Comparison of ENCODE assay signal across 11 cellular contexts in the genomic region with DNA sequence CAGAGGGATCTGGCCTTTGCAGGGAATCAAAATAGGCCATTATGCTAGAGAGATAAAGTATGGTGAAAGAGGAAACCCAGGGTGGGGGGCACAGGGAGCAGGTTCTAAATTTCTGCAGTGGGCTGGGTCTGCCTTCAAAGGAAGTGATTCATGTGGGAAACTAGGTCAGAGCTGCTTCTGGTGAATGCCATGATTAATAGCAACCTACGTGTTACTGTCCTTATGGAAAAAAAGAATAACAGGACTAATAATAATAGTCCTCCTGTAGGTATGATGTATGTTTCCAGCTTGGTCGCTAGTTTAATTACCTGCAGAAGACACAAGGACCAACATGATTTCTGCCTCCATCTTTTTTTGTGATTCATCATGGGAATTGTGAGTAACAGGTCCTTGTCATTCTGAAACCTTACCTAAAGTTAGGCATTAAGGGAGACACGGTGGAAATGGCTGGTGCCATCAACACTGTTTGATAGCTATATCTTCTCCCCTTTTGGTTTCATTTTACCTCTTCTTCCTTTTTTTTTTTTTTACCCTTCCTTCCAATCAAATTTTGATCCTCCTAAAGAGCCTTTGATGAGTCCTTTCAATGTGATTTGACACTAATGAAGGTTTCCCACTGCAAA.
DNase-seq lines count a peak whose midpoint lies in the region; ATAC-seq and TF ChIP-seq lines count a peak whose summit lies in the region.
"Had no signal": no experiment of that assay in that cellular context is flagged by ENCODE, and none has a peak within 500 bp of the region (broad histone marks: within the 10 kb centered on the region; RNA-seq: fewer than 3 reads in every experiment).

No MANE protein-coding gene starts in this region.

- H3K4me1 Mint-ChIP-seq in activated CD8-positive, alpha-beta memory T cell treated with anti-CD3 and anti-CD28 coated beads, Interleukin-2, amount 10 ng/mL, durations not matched to agents 7 days and 5 days, result peaks cover 11% of the 10 kb centered on the region
- H3K4me1 Mint-ChIP-seq in Caco-2 (ENCODE audit: low read depth, unreplicated experiment), result no peaks in the 10 kb centered on the region

- H3K27me3 ChIP-seq in Caco-2 (replicated peaks; ENCODE audit: control insufficient read depth, insufficient read depth, low read length), result no peaks in the 10 kb centered on the region

- no peak overlapping the region for H3K4me3 Mint-ChIP-seq in activated CD8-positive, alpha-beta memory T cell treated with anti-CD3 and anti-CD28 coated beads, Interleukin-2, amount 10 ng/mL, durations not matched to agents 7 days and 5 days
- no peak overlapping the region for H3K4me3 Mint-ChIP-seq in Caco-2 (ENCODE audit: unreplicated experiment)
- H3K4me3 Mint-ChIP-seq: brain, H9 had no signal

- no peak overlapping the region for H3K27ac Mint-ChIP-seq in activated CD8-positive, alpha-beta memory T cell treated with anti-CD3 and anti-CD28 coated beads, Interleukin-2, amount 10 ng/mL, durations not matched to agents 7 days and 5 days
- H3K27ac Mint-ChIP-seq in Caco-2 (ENCODE audit: unreplicated experiment), result no peak overlapping the region
- H3K27ac Mint-ChIP-seq: brain, H9 had no signal

- intact Hi-C loops in Caco-2 (cut with micrococcal nuclease; ENCODE audit: unreplicated experiment), result no loop called here

- H3K36me3 Mint-ChIP-seq in activated CD8-positive, alpha-beta memory T cell treated with anti-CD3 and anti-CD28 coated beads, Interleukin-2, amount 10 ng/mL, durations not matched to agents 7 days and 5 days, result no peaks in the 10 kb centered on the region
- no peaks in the 10 kb centered on the region for H3K36me3 Mint-ChIP-seq in Caco-2 (ENCODE audit: insufficient read depth, unreplicated experiment)
- H3K36me3 Mint-ChIP-seq: brain had no signal

- no peaks in the 10 kb centered on the region for H3K9me3 Mint-ChIP-seq in activated CD8-positive, alpha-beta memory T cell treated with anti-CD3 and anti-CD28 coated beads, Interleukin-2, amount 10 ng/mL, durations not matched to agents 7 days and 5 days (ENCODE audit: low read depth)
- no peaks in the 10 kb centered on the region for H3K9me3 Mint-ChIP-seq in Caco-2 (ENCODE audit: unreplicated experiment)

- CTCF ChIA-PET in activated CD8-positive, alpha-beta memory T cell treated with anti-CD3 and anti-CD28 coated beads, Interleukin-2, amount 10 ng/mL, durations not matched to agents 7 days and 5 days (lab: Charles Lee), result no interaction called here
- CTCF ChIA-PET in Caco-2 (lab: Charles Lee), result no interaction called here

- no peaks in the 10 kb centered on the region for H3K36me3 ChIP-seq in Caco-2 (ENCODE audit: control insufficient read depth, insufficient read depth, low read length)

- TF ChIP-seq CTCF in Caco-2 (IDR thresholded peaks at IDR 0.05; ENCODE audit: insufficient read depth in 1 of 2, low read depth in 1 of 2, low read length in 1 of 2, severe bottlenecking in 1 of 2, unreplicated experiment in 1 of 2), result no peak

- peaks cover 6% of the 10 kb centered on the region for H3K27me3 Mint-ChIP-seq in activated CD8-positive, alpha-beta memory T cell treated with anti-CD3 and anti-CD28 coated beads, Interleukin-2, amount 10 ng/mL, durations not matched to agents 7 days and 5 days
- peaks cover 4% of the 10 kb centered on the region for H3K27me3 Mint-ChIP-seq in Caco-2 (ENCODE audit: insufficient read depth, unreplicated experiment)
- H3K27me3 Mint-ChIP-seq: brain had no signal

- no TSS peak for BruUV-seq in Caco-2 (replicated peaks; lab: Mats Ljungman, UMichigan)

- H3K4me3 ChIP-seq in Caco-2 (ENCODE audit: low read depth, low read length), result no peak overlapping the region

- H3K9me3 ChIP-seq in Caco-2, result no peaks in the 10 kb centered on the region

- no peaks in the 10 kb centered on the region for H3K4me1 ChIP-seq in Caco-2

- DNase-seq in activated CD8-positive, alpha-beta memory T cell treated with anti-CD3 and anti-CD28 coated beads, Interleukin-2, amount 10 ng/mL, durations not matched to agents 7 days and 5 days, result no peak
- no peak for DNase-seq in activated CD8-positive, alpha-beta memory T cell treated with anti-CD3 and anti-CD28 coated beads, Interleukin-2, amount 50 U/mL, for 4 hours
- DNase-seq in amniotic epithelial cell (ENCODE audit: low read depth) (peak; percentile 42), SKM-1 treated with dmso at 0.1 percent for 144 hours (lab: John Stamatoyannopoulos, UW; ENCODE audit: unreplicated experiment) (no peak), NCI-H446 treated with DMSO at 0.1 percent for 48 hours (lab: John Stamatoyannopoulos, UW) (no peak), Caco-2 (no peak)
- peak in 2 of 3 experiments; percentile 9 to 18 for DNase-seq in stimulated activated CD4-positive, alpha-beta T cell treated with anti-CD3 and anti-CD28 coated beads, TNF-alpha, amount 100 ng/mL, for 24 hours (ENCODE audit: low read depth in 3 of 3)
- DNase-seq: H9, KG1 had no signal

- peak; percentile 30 for ATAC-seq in activated CD8-positive, alpha-beta memory T cell treated with anti-CD3 and anti-CD28 coated beads, Interleukin-2, amount 10 ng/mL, durations not matched to agents 7 days and 5 days
- peak; percentile 87 for ATAC-seq in HG03342 (IDR thresholded peaks at IDR 0.05; ENCODE audit: unreplicated experiment)

- POLR2A ChIA-PET in Caco-2 (lab: Charles Lee), result no interaction called here

Comparison
In these comparisons a context has a peak if more than half of its experiments do, and no peak if none do; other contexts are left out.
1. DNase-seq: peak in amniotic epithelial cell (single experiment) and stimulated activated CD4-positive, alpha-beta T cell treated with anti-CD3 and anti-CD28 coated beads, TNF-alpha, amount 100 ng/mL, for 24 hours (2 of 3); none in activated CD8-positive, alpha-beta memory T cell treated with anti-CD3 and anti-CD28 coated beads, Interleukin-2, amount 10 ng/mL, durations not matched to agents 7 days and 5 days (single experiment), activated CD8-positive, alpha-beta memory T cell treated with anti-CD3 and anti-CD28 coated beads, Interleukin-2, amount 50 U/mL, for 4 hours (single experiment), SKM-1 treated with dmso at 0.1 percent for 144 hours (single experiment), NCI-H446 treated with DMSO at 0.1 percent for 48 hours (single experiment) and Caco-2 (0 of 2).